In genomic region chr4:7144374-7145290, GRCh38 we compare ENCODE assay signal across 13 cellular contexts.
"Had no signal": no experiment of that assay in that cellular context is flagged by ENCODE, and none has a peak within 500 bp of the region (broad histone marks: within the 10 kb centered on the region; RNA-seq: fewer than 3 reads in every experiment).

No MANE protein-coding gene starts in this region.

- DNase-seq: activated CD4-positive, alpha-beta T cell treated with anti-CD3 and anti-CD28 coated beads for 4 hours; activated CD8-positive, alpha-beta memory T cell treated with anti-CD3 and anti-CD28 coated beads for 24 hours; activated naive CD4-positive, alpha-beta T cell treated with anti-CD3 and anti-CD28 coated beads for 36 hours; kidney; thyroid gland; WERI-Rb-1 had no signal

- H3K4me2 ChIP-seq: smooth muscle cell had no signal

- H3K36me3 ChIP-seq: cardiac muscle cell, esophagus muscularis mucosa, gastroesophageal sphincter, neutrophil, right atrium auricular region, thyroid gland, WERI-Rb-1 had no signal

- H3K27ac ChIP-seq: cardiac muscle cell, esophagus muscularis mucosa, gastroesophageal sphincter, neutrophil, right atrium auricular region, WERI-Rb-1 had no signal

- H3K9me3 ChIP-seq: esophagus muscularis mucosa, gastroesophageal sphincter, neutrophil, right atrium auricular region, thyroid gland had no signal

- H3K4me3 ChIP-seq: cardiac muscle cell, esophagus muscularis mucosa, gastroesophageal sphincter, right atrium auricular region, smooth muscle cell, thyroid gland had no signal

- FAIRE-seq: kidney had no signal

- H3K4me1 ChIP-seq: gastroesophageal sphincter, right atrium auricular region had no signal

- ATAC-seq: activated T-helper 17 cell treated with anti-CD3 and anti-CD28 coated beads, Interleukin-2, amount 50 U/mL, for 72 hours; gastroesophageal sphincter had no signal

- H3K27me3 ChIP-seq: cardiac muscle cell, right atrium auricular region, thyroid gland had no signal
